ENCODE assay signal across 28 cellular contexts in genomic region chr5:119708076-119708790, GRCh38.
A peak's percentile ranks its signal among the peaks of the same experiment; 100 is the strongest.
DNase-seq lines count a peak whose midpoint lies in the region; ATAC-seq and TF ChIP-seq lines count a peak whose summit lies in the region.
"Had no signal": no experiment of that assay in that cellular context is flagged by ENCODE, and none has a peak within 500 bp of the region (broad histone marks: within the 10 kb centered on the region; RNA-seq: fewer than 3 reads in every experiment).

No MANE protein-coding gene starts in this region.

- BruUV-seq in mammary epithelial cell (replicated peaks; lab: Mats Ljungman, UMichigan), result no TSS peak
- BruUV-seq in MCF 10A (replicated peaks; lab: Mats Ljungman, UMichigan), result no TSS peak

- H3K27me3 Mint-ChIP-seq in MCF 10A (ENCODE audit: insufficient read depth, unreplicated experiment), result no peaks in the 10 kb centered on the region

- H3K36me3 ChIP-seq in mammary epithelial cell (ENCODE audit: insufficient read depth, low read length) (no peaks in the 10 kb centered on the region), lung (ENCODE audit: control insufficient read depth in 2 of 2, insufficient read depth in 2 of 2, low read length in 2 of 2) (no peaks in the 10 kb centered on the region)
- H3K36me3 ChIP-seq: adrenal gland, ovary, SJCRH30 had no signal

- H3K4me1 ChIP-seq in mammary epithelial cell (ENCODE audit: insufficient read depth, low read length) (no peaks in the 10 kb centered on the region), lung (ENCODE audit: control insufficient read depth in 2 of 2, insufficient read depth in 2 of 2, low read length in 2 of 2) (peaks cover 0 to 4% of the 10 kb centered on the region in 2 donors)
- H3K4me1 ChIP-seq: adrenal gland, SJCRH30 had no signal

- no peak overlapping the region for H3K4me2 ChIP-seq in mammary epithelial cell (ENCODE audit: insufficient read depth, low read depth, low read length)

- H4K20me1 ChIP-seq in mammary epithelial cell (ENCODE audit: insufficient read depth, low read length), result no peaks in the 10 kb centered on the region

- H3K9me3 ChIP-seq in mammary epithelial cell (replicated peaks; ENCODE audit: insufficient read depth, low read length), result no peaks in the 10 kb centered on the region
- peaks cover 2 to 4% of the 10 kb centered on the region in 2 donors for H3K9me3 ChIP-seq in lung (ENCODE audit: control insufficient read depth in 2 of 2, insufficient read depth in 1 of 2, low read length in 1 of 2)
- H3K9me3 ChIP-seq: adrenal gland, ovary, SJCRH30 had no signal

- H3K4me1 Mint-ChIP-seq in MCF 10A (ENCODE audit: insufficient read depth, unreplicated experiment), result no peaks in the 10 kb centered on the region
- H3K4me1 Mint-ChIP-seq: activated B cell treated with CpG ODN at 0.5 μM for 24 hours; brain; CD4-positive, alpha-beta memory T cell had no signal

- CTCF ChIA-PET in mammary epithelial cell (lab: Charles Lee; ENCODE audit: low non-redundant PET), result no interaction called here
- CTCF ChIA-PET in MCF 10A (lab: Yijun Ruan, JAX), result interaction anchor here (0.6 to 0.9 kb wide), 3 partner anchors 13 to 42 kb away, joined by 3 read pairs; no protein-coding TSS in a partner anchor

- no peaks in the 10 kb centered on the region for H3K9me3 Mint-ChIP-seq in MCF 10A (ENCODE audit: unreplicated experiment)
- H3K9me3 Mint-ChIP-seq: activated naive CD4-positive, alpha-beta T cell treated with anti-CD3 and anti-CD28 coated beads for 36 hours had no signal

- H3K9ac ChIP-seq in mammary epithelial cell (ENCODE audit: insufficient read depth, low read length), result no peak overlapping the region

- H3K27ac ChIP-seq in mammary epithelial cell (ENCODE audit: insufficient read depth, low read depth, low read length) (no peak overlapping the region), lung (ENCODE audit: low read depth in 1 of 2, low read length in 1 of 2) (no peak overlapping the region)
- H3K27ac ChIP-seq: adrenal gland, ovary, SJCRH30 had no signal

- intact Hi-C loops in mammary epithelial cell (cut with micrococcal nuclease) (no loop called here), MCF 10A (cut with micrococcal nuclease) (no loop called here)

- H3K4me3 Mint-ChIP-seq in MCF 10A (ENCODE audit: unreplicated experiment), result no peak overlapping the region
- H3K4me3 Mint-ChIP-seq: activated B cell treated with CpG ODN at 0.5 μM for 24 hours; activated naive CD4-positive, alpha-beta T cell treated with anti-CD3 and anti-CD28 coated beads for 36 hours; brain; CD4-positive, alpha-beta memory T cell; nephron progenitor cell had no signal

- POLR2A ChIA-PET in MCF 10A (lab: Yijun Ruan, JAX), result no interaction called here

- TF ChIP-seq CTCF in mammary epithelial cell (conservative IDR thresholded peaks at IDR 0.05 in 1 of 2, IDR thresholded peaks at IDR 0.05 in 1 of 2; ENCODE audit: extremely low read depth in 1 of 2, insufficient read depth in 1 of 2, low read depth in 1 of 2, low read length in 2 of 2), result no peak
- no peak for TF ChIP-seq CTCF in MCF 10A (IDR thresholded peaks at IDR 0.05; ENCODE audit: unreplicated experiment)
- TF ChIP-seq CTCF in lung (IDR thresholded peaks at IDR 0.05; ENCODE audit: control extremely low read depth, extremely low read depth), result no peak

- H3K27me3 ChIP-seq in mammary epithelial cell (ENCODE audit: insufficient read depth, low read length) (no peaks in the 10 kb centered on the region), lung (ENCODE audit: control insufficient read depth, insufficient read depth) (no peaks in the 10 kb centered on the region)
- H3K27me3 ChIP-seq: adrenal gland, ovary, SJCRH30 had no signal

- no peak overlapping the region for H2AFZ ChIP-seq in mammary epithelial cell (ENCODE audit: low read depth, low read length)

- no peaks in the 10 kb centered on the region for H3K36me3 Mint-ChIP-seq in MCF 10A (ENCODE audit: insufficient read depth, unreplicated experiment)
- H3K36me3 Mint-ChIP-seq: brain; CD4-positive, alpha-beta memory T cell had no signal

- H3K27ac Mint-ChIP-seq in MCF 10A (ENCODE audit: low read depth, unreplicated experiment), result no peak overlapping the region
- H3K27ac Mint-ChIP-seq: activated B cell treated with CpG ODN at 0.5 μM for 24 hours; activated naive CD4-positive, alpha-beta T cell treated with anti-CD3 and anti-CD28 coated beads for 36 hours; CD4-positive, alpha-beta memory T cell; nephron progenitor cell had no signal

- no peaks in the 10 kb centered on the region for H3K79me2 ChIP-seq in mammary epithelial cell (ENCODE audit: insufficient read depth, low read length)

- dilution Hi-C loops in mammary epithelial cell (cut with HindIII; ENCODE audit: low sequenced_read_pairs), result no loop called here

- DNase-seq in mammary epithelial cell (peak; percentile 4), MCF 10A (ENCODE audit: unreplicated experiment) (no peak), MV-4-11 (lab: John Stamatoyannopoulos, UW) (peak; percentile 34), lung (ENCODE audit: low spot score) (no peak), DMS153 treated with DMSO at 0.1 percent for 48 hours (lab: John Stamatoyannopoulos, UW; ENCODE audit: unreplicated experiment) (no peak), NCI-H187 treated with DMSO at 0.1 percent for 48 hours (lab: John Stamatoyannopoulos, UW) (no peak), putamen (ENCODE audit: low spot score) (no peak), hypothalamus (lab: John Stamatoyannopoulos, UW) (no peak)
- DNase-seq: 8988T; activated B cell treated with CpG ODN at 0.5 μM for 24 hours; activated CD4-positive, alpha-beta T cell treated with anti-CD3 and anti-CD28 coated beads, Interleukin-2, amount 50 U/mL, for 4 hours; activated naive CD4-positive, alpha-beta T cell treated with anti-CD3 and anti-CD28 coated beads for 36 hours; adrenal gland; CD4-positive, alpha-beta memory T cell; EL; glutamatergic neuron; kidney; NCI-H1105; NCI-H2029 treated with DMSO at 0.1 percent for 48 hours; NCI-H2227 treated with DMSO at 0.1 percent for 48 hours; nephron progenitor cell; ovary; SJCRH30; small intestine; stimulated activated CD4-positive, alpha-beta T cell treated with anti-CD3 and anti-CD28 coated beads, Interleukin-1b, Interleukin-23, amount 100 ng/mL, for 48 hours; stimulated activated CD8-positive, alpha-beta memory T cell treated with anti-CD3 and anti-CD28 coated beads, Interleukin-4, amount 100 ng/mL, for 48 hours had no signal

- H3K4me3 ChIP-seq in mammary epithelial cell (replicated peaks in 1 of 3; ENCODE audit: insufficient read depth in 1 of 3, low read depth in 2 of 3, low read length in 3 of 3) (no peak overlapping the region), lung (no peak overlapping the region)
- H3K4me3 ChIP-seq: adrenal gland, ovary, SJCRH30 had no signal

- in situ Hi-C loops in mammary epithelial cell (cut with MboI; ENCODE audit: low sequenced_read_pairs in 2 of 2), result no loop called here

- peak; percentile 41 for ATAC-seq in lung (ENCODE audit: insufficient read depth, low FRiP score)
- ATAC-seq: HCT116 had no signal

- 50% methylated on average over 1 of the region's 2 CpGs for WGBS in mammary epithelial cell (ENCODE audit: low coverage, missing lambda C conversion rate)
- 66 to 77% methylated on average over 2 of the region's 2 CpGs for WGBS in lung, 2 donors

Comparison
In these comparisons a context has a peak if more than half of its experiments do, and no peak if none do; other contexts are left out.
1. DNase-seq: peak in mammary epithelial cell (single experiment) and MV-4-11 (single experiment); none in MCF 10A (single experiment), lung (single experiment), DMS153 treated with DMSO at 0.1 percent for 48 hours (single experiment), NCI-H187 treated with DMSO at 0.1 percent for 48 hours (single experiment), putamen (single experiment) and hypothalamus (0 of 51).